22 cellular contexts compared by ENCODE assay signal in genomic region chr2:128589681-128590080, GRCh38.
"Had no signal": no experiment of that assay in that cellular context is flagged by ENCODE, and none has a peak within 500 bp of the region (broad histone marks: within the 10 kb centered on the region; RNA-seq: fewer than 3 reads in every experiment).

No MANE protein-coding gene starts in this region.

- H3K4me1 Mint-ChIP-seq: activated T-helper 17 cell treated with anti-CD3 and anti-CD28 coated beads, Interleukin-2, amount 50 U/mL, for 72 hours; central memory CD8-positive, alpha-beta T cell; immature natural killer cell; memory B cell; stimulated activated memory B cell treated with anti-CD40 and anti-IgM and Interleukin-4, amounts not matched to agents 10 μg/mL and 1 μg/mL and 100 μg/mL, for 72 hours had no signal

- H3K4me1 ChIP-seq: colonic mucosa, psoas muscle, upper lobe of left lung had no signal

- DNase-seq: activated CD4-positive, alpha-beta memory T cell treated with anti-CD3 and anti-CD28 coated beads for 36 hours; activated CD4-positive, alpha-beta T cell treated with anti-CD3 and anti-CD28 coated beads for 36 hours; activated naive CD4-positive, alpha-beta T cell treated with anti-CD3 and anti-CD28 coated beads for 36 hours; activated T-cell treated with anti-CD3 and anti-CD28 coated beads, Interleukin-2, amount 50 U/mL, for 1 hour; colonic mucosa; erythroblast; foreskin melanocyte; glutamatergic neuron; immature natural killer cell; kidney glomerular epithelial cell; naive thymus-derived CD4-positive, alpha-beta T cell; ovary; psoas muscle; right lobe of liver; stimulated activated CD4-positive, alpha-beta T cell treated with anti-CD3 and anti-CD28 coated beads, Interleukin-4, amount 100 ng/mL, for 4 hours; upper lobe of left lung had no signal

- H3K36me3 Mint-ChIP-seq: activated CD4-positive, alpha-beta memory T cell treated with anti-CD3 and anti-CD28 coated beads for 36 hours; brain; immature natural killer cell; memory B cell; naive thymus-derived CD4-positive, alpha-beta T cell had no signal

- H3K4me3 Mint-ChIP-seq: activated CD4-positive, alpha-beta memory T cell treated with anti-CD3 and anti-CD28 coated beads for 36 hours; activated CD4-positive, alpha-beta T cell treated with anti-CD3 and anti-CD28 coated beads for 36 hours; activated naive CD4-positive, alpha-beta T cell treated with anti-CD3 and anti-CD28 coated beads for 36 hours; activated T-helper 17 cell treated with anti-CD3 and anti-CD28 coated beads, Interleukin-2, amount 50 U/mL, for 72 hours; brain; central memory CD8-positive, alpha-beta T cell; immature natural killer cell; memory B cell; naive thymus-derived CD4-positive, alpha-beta T cell; stimulated activated memory B cell treated with anti-CD40 and anti-IgM and Interleukin-4, amounts not matched to agents 10 μg/mL and 1 μg/mL and 100 μg/mL, for 72 hours had no signal

- H3K27ac ChIP-seq: colonic mucosa, ovary, psoas muscle, right lobe of liver, testis, upper lobe of left lung had no signal

- H3K4me3 ChIP-seq: colonic mucosa, ovary, psoas muscle, right lobe of liver, testis, upper lobe of left lung had no signal

- H3K9me3 Mint-ChIP-seq: activated T-helper 17 cell treated with anti-CD3 and anti-CD28 coated beads, Interleukin-2, amount 50 U/mL, for 72 hours; central memory CD8-positive, alpha-beta T cell had no signal

- H3K27me3 ChIP-seq: colonic mucosa, ovary, right lobe of liver, testis, upper lobe of left lung had no signal

- ATAC-seq: activated CD4-positive, alpha-beta T cell treated with anti-CD3 and anti-CD28 coated beads for 36 hours; activated T-helper 17 cell treated with anti-CD3 and anti-CD28 coated beads, Interleukin-2, amount 50 U/mL, for 72 hours; naive thymus-derived CD4-positive, alpha-beta T cell; psoas muscle; right lobe of liver; stimulated activated memory B cell treated with anti-CD40 and anti-IgM and Interleukin-4, amounts not matched to agents 10 μg/mL and 1 μg/mL and 100 μg/mL, for 72 hours had no signal

- H3K27me3 Mint-ChIP-seq: brain had no signal

- H3K36me3 ChIP-seq: colonic mucosa, ovary, right lobe of liver, upper lobe of left lung had no signal

- H3K9me3 ChIP-seq: colonic mucosa, ovary, right lobe of liver, testis, upper lobe of left lung had no signal

- H3K27ac Mint-ChIP-seq: activated CD4-positive, alpha-beta memory T cell treated with anti-CD3 and anti-CD28 coated beads for 36 hours; activated CD4-positive, alpha-beta T cell treated with anti-CD3 and anti-CD28 coated beads for 36 hours; activated naive CD4-positive, alpha-beta T cell treated with anti-CD3 and anti-CD28 coated beads for 36 hours; activated T-helper 17 cell treated with anti-CD3 and anti-CD28 coated beads, Interleukin-2, amount 50 U/mL, for 72 hours; immature natural killer cell; memory B cell; naive thymus-derived CD4-positive, alpha-beta T cell; stimulated activated memory B cell treated with anti-CD40 and anti-IgM and Interleukin-4, amounts not matched to agents 10 μg/mL and 1 μg/mL and 100 μg/mL, for 72 hours had no signal
